1 cellular context compared by ENCODE assay signal in genomic region chr3:14616606-14617507, GRCh38.
TF ChIP-seq lines count a peak whose summit lies in the region.

No MANE protein-coding gene starts in this region.

TF ChIP-seq in K562, 482 proteins besides CTCF, POLR2A, EP300 and RAD21:
- TF ChIP-seq ZBTB43 (CRISPR knock-in tag; IDR thresholded peaks at IDR 0.05) (no peak), GTF2B (IDR thresholded peaks at IDR 0.05; ENCODE audit: extremely low read depth, insufficient read length) (no peak), NFIC (IDR thresholded peaks at IDR 0.05) (no peak)
